ENCODE assay signal across 12 cellular contexts in genomic region chrX:56762707-56763555, GRCh38. TPM values are rescaled to one million over a fixed set of nuclear protein-coding genes. Genes with fewer than 3 reads are reported as not detected.
A peak's percentile ranks its signal among the peaks of the same experiment; 100 is the strongest.
DNase-seq lines count a peak whose midpoint lies in the region; ATAC-seq, FAIRE-seq and TF ChIP-seq lines count a peak whose summit lies in the region.
"Had no signal": no experiment of that assay in that cellular context is flagged by ENCODE, and none has a peak within 500 bp of the region (broad histone marks: within the 10 kb centered on the region; RNA-seq: fewer than 3 reads in every experiment).

No MANE protein-coding gene starts in this region.

- H3K4me1 Mint-ChIP-seq in IgD-negative memory B cell (peaks cover 34 to 44% (median 35%) of the 10 kb centered on the region in 3 donors), chondrocyte (ENCODE audit: low read depth) (peaks cover 14% of the 10 kb centered on the region)

- ATAC-seq in gastrocnemius medialis = no peak
- ATAC-seq in GM18511 (IDR thresholded peaks at IDR 0.05; ENCODE audit: unreplicated experiment) = no peak
- ATAC-seq in HG03571 (IDR thresholded peaks at IDR 0.05; ENCODE audit: unreplicated experiment) = no peak

- TF ChIP-seq EP300 in ovary (IDR thresholded peaks at IDR 0.05) (no peak), stomach (IDR thresholded peaks at IDR 0.05) (no peak)

- peak; percentile 86 for FAIRE-seq in GM18507 (lab: Jason Lieb, UNC)

- H3K36me3 Mint-ChIP-seq in IgD-negative memory B cell (no peaks in the 10 kb centered on the region), chondrocyte (ENCODE audit: low read depth) (no peaks in the 10 kb centered on the region)

- peak overlapping the region; percentile 98 to 99 (median 98) for H3K27ac Mint-ChIP-seq in IgD-negative memory B cell
- peak overlapping the region; percentile 3 for H3K27ac Mint-ChIP-seq in chondrocyte (ENCODE audit: unreplicated experiment)

- peak overlapping the region in 2 of 4 donors; percentile 74 to 84 for H3K4me3 ChIP-seq in gastrocnemius medialis
- H3K4me3 ChIP-seq in ovary = no peak overlapping the region
- H3K4me3 ChIP-seq in stomach = peak overlapping the region in 1 of 4 donors; percentile 67
- H3K4me3 ChIP-seq: tibial artery had no signal

- intact Hi-C loops in gastrocnemius medialis (cut with DNase I; ENCODE audit: low total_unique reads) = loop anchor here (10.0 kb wide), 1 partner anchor 692 kb away; no protein-coding TSS in a partner anchor
- intact Hi-C loops in ovary (cut with DNase I) = no loop called here
- intact Hi-C loops in stomach (cut with DNase I; ENCODE audit: low total_unique reads) = loop anchor here (10.0 kb wide), 1 partner anchor 222 kb away; no protein-coding TSS in a partner anchor

- in situ Hi-C loops in gastrocnemius medialis (cut with MboI; ENCODE audit: low sequenced_read_pairs in 4 of 4) = loop anchor here in 1 of 4 donors (25.0 kb wide), 1 partner anchor 1601 kb away; no protein-coding TSS in a partner anchor

- TF ChIP-seq CTCF in chondrocyte (IDR thresholded peaks at IDR 0.05) (no peak), gastrocnemius medialis (IDR thresholded peaks at IDR 0.05 in 4 of 5, conservative IDR thresholded peaks at IDR 0.05 in 1 of 5) (no peak), ovary (IDR thresholded peaks at IDR 0.05) (no peak), stomach (IDR thresholded peaks at IDR 0.05) (no peak)

- DNase-seq in GM18507 (ENCODE audit: extremely low spot score, insufficient read length, low read depth) = no peak
- peak; percentile 29 for DNase-seq in chondrocyte (ENCODE audit: low spot score)
- DNase-seq in gastrocnemius medialis = no peak
- no peak for DNase-seq in ovary
- no peak for DNase-seq in stomach
- DNase-seq: midbrain, NCI-H1694, RPMI8226, tibial artery had no signal

- H3K27me3 Mint-ChIP-seq in IgD-negative memory B cell (peaks cover 2% of the 10 kb centered on the region), chondrocyte (ENCODE audit: low read depth) (no peaks in the 10 kb centered on the region)

- H3K9me3 Mint-ChIP-seq in IgD-negative memory B cell = no peaks in the 10 kb centered on the region
- H3K9me3 Mint-ChIP-seq in chondrocyte (ENCODE audit: low read depth) = peaks cover 5% of the 10 kb centered on the region

- H3K9me3 ChIP-seq in gastrocnemius medialis = no peaks in the 10 kb centered on the region
- H3K9me3 ChIP-seq in ovary = no peaks in the 10 kb centered on the region
- no peaks in the 10 kb centered on the region for H3K9me3 ChIP-seq in stomach
- H3K9me3 ChIP-seq: tibial artery had no signal

- 68 to 77% (median 72%) methylated on average over 6 of the region's 6 CpGs for WGBS in ovary, 3 donors
- 63 to 84% (median 73%) methylated on average over 4 to 6 of the region's 6 CpGs for WGBS in stomach, 5 donors

- H3K36me3 ChIP-seq in gastrocnemius medialis = no peaks in the 10 kb centered on the region
- H3K36me3 ChIP-seq in ovary = no peaks in the 10 kb centered on the region
- H3K36me3 ChIP-seq in stomach = peaks cover 0 to 7% (median 0%) of the 10 kb centered on the region in 4 donors

- no peaks in the 10 kb centered on the region for H3K27me3 ChIP-seq in gastrocnemius medialis
- H3K27me3 ChIP-seq in ovary = no peaks in the 10 kb centered on the region
- H3K27me3 ChIP-seq in stomach = peaks cover 0 to 3% (median 0%) of the 10 kb centered on the region in 3 donors
- H3K27me3 ChIP-seq: tibial artery had no signal

- H3K4me3 Mint-ChIP-seq in IgD-negative memory B cell (peak overlapping the region; percentile 86 to 98 (median 94)), chondrocyte (ENCODE audit: unreplicated experiment) (no peak overlapping the region)

- H3K4me1 ChIP-seq in gastrocnemius medialis = peaks cover 10 to 18% of the 10 kb centered on the region in 2 donors
- H3K4me1 ChIP-seq in ovary (ENCODE audit: insufficient read depth) = peaks cover 4% of the 10 kb centered on the region
- H3K4me1 ChIP-seq in stomach = peaks cover 0 to 47% (median 19%) of the 10 kb centered on the region in 4 donors

- TF ChIP-seq POLR2A in gastrocnemius medialis (IDR thresholded peaks at IDR 0.05) (no peak), ovary (IDR thresholded peaks at IDR 0.05) (no peak), stomach (IDR thresholded peaks at IDR 0.05) (no peak)

- H3K27ac ChIP-seq in gastrocnemius medialis (peak overlapping the region; percentile 80 to 91 (median 88)), ovary (peak overlapping the region in 1 of 2 donors; percentile 95), stomach (no peak overlapping the region)
- H3K27ac ChIP-seq: tibial artery had no signal

RNA-seq across cellular contexts. Expression of gene NBDY, which starts 33.9 kb away (rescaled TPM):
- polyA plus RNA-seq in IgD-negative memory B cell = 59.1 TPM
- 49.9 to 63.1 TPM (median 51.1 TPM) in 3 replicates for total RNA-seq in chondrocyte
- total RNA-seq in gastrocnemius medialis = 1 to 10 TPM; 3.7 to 9.8 (median 5.9) TPM
- total RNA-seq in ovary = 10 to 100 TPM; 11.9 to 45.7 (median 35.1) TPM
- polyA plus RNA-seq in ovary = 10 to 100 TPM; 27.8 to 60.9 TPM
- 10 to 100 TPM in 2 of 5 donors, 1 to 10 TPM in 2, not detected in 1; 5.7 to 46.6 (median 13.2) TPM for total RNA-seq in stomach
- 10 to 100 TPM; 16.5 to 33.3 (median 30.8) TPM for polyA plus RNA-seq in stomach

Comparison
In these comparisons a context has a peak if more than half of its experiments do, and no peak if none do; other contexts are left out.
1. H3K27ac ChIP-seq: peak in gastrocnemius medialis (4 of 4); none in stomach (0 of 5).
2. intact Hi-C loops: an anchor here in gastrocnemius medialis (10.0 kb wide) and stomach (10.0 kb wide); none called in ovary.